ENCODE assay signal across 1 cellular context in genomic region chr19:58096884-58097283, GRCh38.
TF ChIP-seq lines count a peak whose summit lies in the region.

No MANE protein-coding gene starts in this region.

TF ChIP-seq in GM23338, 12 proteins besides CTCF, POLR2A, EP300 and RAD21 (continued from another document):
- TF ChIP-seq ZNF462 (CRISPR knock-in tag; IDR thresholded peaks at IDR 0.05) (no peak), ZNF114 (CRISPR knock-in tag; IDR thresholded peaks at IDR 0.05) (no peak), ETS1 (IDR thresholded peaks at IDR 0.05) (no peak), POLR2AphosphoS5 (IDR thresholded peaks at IDR 0.05; ENCODE audit: low read depth) (no peak), EZH2phosphoT487 (IDR thresholded peaks at IDR 0.05; ENCODE audit: unreplicated experiment) (no peak), CREB1 (CRISPR knock-in tag; IDR thresholded peaks at IDR 0.05; ENCODE audit: low read depth) (no peak), REST (IDR thresholded peaks at IDR 0.05; ENCODE audit: unreplicated experiment) (no peak), NANOG (IDR thresholded peaks at IDR 0.05; ENCODE audit: borderline replicate concordance) (no peak)
